Comparison of ENCODE assay signal across 8 cellular contexts in the genomic region with DNA sequence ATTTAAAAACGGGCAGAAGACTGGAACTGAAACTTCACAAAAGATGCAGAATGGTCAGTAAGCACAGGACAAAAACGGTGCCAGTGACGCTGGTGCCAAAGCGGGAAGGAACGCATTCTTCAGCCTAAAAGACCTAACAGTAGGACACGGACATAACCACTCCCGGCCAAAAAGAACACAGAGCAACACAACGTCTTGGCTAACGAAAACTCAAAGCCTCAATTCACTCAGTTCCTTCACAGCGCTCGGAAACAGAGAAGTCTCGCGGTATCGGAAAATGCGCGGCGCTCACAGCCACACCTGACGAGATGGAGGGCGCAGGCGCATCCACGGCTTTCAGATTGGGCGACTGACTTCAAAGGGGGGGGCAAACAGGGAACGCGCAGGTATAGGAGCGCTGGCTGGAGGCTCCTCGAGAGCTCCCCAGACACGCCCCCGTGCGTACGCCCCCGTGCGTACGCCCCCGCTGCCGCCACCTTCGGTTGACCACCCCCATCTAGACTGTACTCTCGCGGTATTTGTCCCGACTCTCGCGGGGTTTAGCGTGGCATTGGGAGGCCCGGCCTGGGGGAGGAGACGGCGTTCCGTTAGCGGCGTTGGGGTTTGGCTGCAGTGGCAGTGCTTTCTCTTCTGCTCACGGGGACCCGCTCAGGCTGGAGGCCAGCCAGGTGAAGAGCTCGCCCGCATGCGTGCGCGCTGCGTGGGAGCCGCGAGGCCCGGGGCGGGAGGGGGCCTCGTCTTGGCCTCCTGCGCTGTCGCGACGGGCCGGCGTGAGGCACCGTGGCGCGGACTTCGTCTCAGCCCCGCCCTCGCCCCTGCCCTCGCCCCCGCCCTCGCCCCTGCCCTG. TPM values are rescaled to one million over a fixed set of nuclear protein-coding genes. Genes with fewer than 3 reads are reported as not detected.
DNase-seq lines count a peak whose midpoint lies in the region; ATAC-seq and TF ChIP-seq lines count a peak whose summit lies in the region.

A gene (plus strand): TSS at position 576 of the 847 bp plus-strand sequence. CDS start 321 bp downstream, outside the sequence.

- H3K4me1 ChIP-seq in liver (ENCODE audit: control insufficient read depth in 4 of 4, insufficient read depth in 4 of 4, low read length in 3 of 4) = peaks cover 2 to 26% (median 18%) of the 10 kb centered on the region in 4 donors

- H3K4me1 Mint-ChIP-seq in activated CD4-positive, alpha-beta memory T cell treated with anti-CD3 and anti-CD28 coated beads for 36 hours (ENCODE audit: low read depth) = peaks cover 33% of the 10 kb centered on the region

- intact Hi-C loops in activated CD4-positive, alpha-beta memory T cell treated with anti-CD3 and anti-CD28 coated beads for 36 hours (cut with micrococcal nuclease) = loop anchor here (1.0 to 5.0 kb wide), 6 partner anchors 10 to 172 kb away; a partner anchor contains a TSS
- intact Hi-C loops in dorsolateral prefrontal cortex (cut with DNase I) = loop anchor here (2.0 to 5.0 kb wide), 3 partner anchors 52 to 148 kb away; a partner anchor contains a TSS

- peak within 1 kb of the TSS; percentile 98 for H3K27ac Mint-ChIP-seq in activated CD4-positive, alpha-beta memory T cell treated with anti-CD3 and anti-CD28 coated beads for 36 hours

- peak within 1 kb of the TSS; percentile 98 for H3K4me3 Mint-ChIP-seq in activated CD4-positive, alpha-beta memory T cell treated with anti-CD3 and anti-CD28 coated beads for 36 hours

- peak within 1 kb of the TSS; percentile 89 to 99 for H3K9ac ChIP-seq in liver (ENCODE audit: low read depth in 1 of 2, low read length in 2 of 2)

- no peaks in the 10 kb centered on the region for H3K27me3 Mint-ChIP-seq in activated CD4-positive, alpha-beta memory T cell treated with anti-CD3 and anti-CD28 coated beads for 36 hours

- H3K27me3 ChIP-seq in dorsolateral prefrontal cortex (no peaks in the 10 kb centered on the region), liver (ENCODE audit: control insufficient read depth in 4 of 4, insufficient read depth in 4 of 4, low read length in 3 of 4) (no peaks in the 10 kb centered on the region)

- H3K36me3 ChIP-seq in liver (ENCODE audit: control insufficient read depth in 4 of 4, insufficient read depth in 3 of 4, low read depth in 1 of 4, low read length in 3 of 4) = peaks cover 0 to 1% (median 0%) of the 10 kb centered on the region in 4 donors

- peak; percentile 78 for ATAC-seq in GM19438 (IDR thresholded peaks at IDR 0.05; ENCODE audit: low read depth, unreplicated experiment)
- ATAC-seq in HG03575 (IDR thresholded peaks at IDR 0.05; ENCODE audit: extremely low read depth, insufficient number of reproducible peaks, low FRiP score, unreplicated experiment) = peak; percentile 69

- no peaks in the 10 kb centered on the region for H3K9me3 ChIP-seq in liver (ENCODE audit: control insufficient read depth in 4 of 4, low read length in 3 of 4)

- no peak for TF ChIP-seq RAD21 in liver (IDR thresholded peaks at IDR 0.05)

- under 1% methylated on average over 76 of the region's 76 CpGs for WGBS in liver

- peaks cover 8% of the 10 kb centered on the region for H3K9me3 Mint-ChIP-seq in activated CD4-positive, alpha-beta memory T cell treated with anti-CD3 and anti-CD28 coated beads for 36 hours

- H3K36me3 Mint-ChIP-seq in activated CD4-positive, alpha-beta memory T cell treated with anti-CD3 and anti-CD28 coated beads for 36 hours = peaks cover 30% of the 10 kb centered on the region

- peak within 1 kb of the TSS; percentile 68 to 99 (median 96) for H3K27ac ChIP-seq in dorsolateral prefrontal cortex
- peak within 1 kb of the TSS; percentile 91 to 99 for H3K27ac ChIP-seq in liver (ENCODE audit: low read depth in 1 of 2, low read length in 2 of 2)

- peak within 1 kb of the TSS; percentile 67 to 97 (median 88) for H3K4me3 ChIP-seq in dorsolateral prefrontal cortex
- peak within 1 kb of the TSS; percentile 70 to 99 (median 97) for H3K4me3 ChIP-seq in liver (ENCODE audit: low read depth in 1 of 3, low read length in 3 of 3)

- peak; percentile 98 for DNase-seq in CD1c-positive myeloid dendritic cell (ENCODE audit: extremely low spot score)
- peak; percentile 97 for DNase-seq in NCI-H82 treated with DMSO at 0.1 percent for 48 hours (lab: John Stamatoyannopoulos, UW; ENCODE audit: unreplicated experiment)
- peak; percentile 99 for DNase-seq in activated CD4-positive, alpha-beta memory T cell treated with anti-CD3 and anti-CD28 coated beads for 36 hours
- peak; percentile 87 to 97 (median 94) for DNase-seq in dorsolateral prefrontal cortex
- DNase-seq in stimulated activated CD4-positive, alpha-beta T cell treated with anti-CD3 and anti-CD28 coated beads, Interleukin-4, amount 100 ng/mL, for 24 hours = peak; percentile 99

- CTCF ChIA-PET in activated CD4-positive, alpha-beta memory T cell treated with anti-CD3 and anti-CD28 coated beads for 36 hours (lab: Charles Lee) = interaction anchor here (0.8 to 3.8 kb wide), 6 partner anchors 10 to 54 kb away, joined by 3 to 38 read pairs (median 8); a partner anchor contains a TSS

- TF ChIP-seq CTCF in dorsolateral prefrontal cortex (IDR thresholded peaks at IDR 0.05 in 54 of 56, conservative IDR thresholded peaks at IDR 0.05 in 2 of 56; ENCODE audit: low read depth in 1 of 56, partially characterized antibody in 56 of 56) (peak in 44 of 56 donors; percentile 2 to 58 (median 35)), liver (IDR thresholded peaks at IDR 0.05; ENCODE audit: low read depth, low read length, missing input control) (no peak)

- POLR2A ChIA-PET in activated CD4-positive, alpha-beta memory T cell treated with anti-CD3 and anti-CD28 coated beads for 36 hours (lab: Charles Lee) = interaction anchor here (1.0 to 3.3 kb wide), 8 partner anchors 9 to 53 kb away, joined by 3 to 31 read pairs (median 8); a partner anchor contains a TSS

TF ChIP-seq in liver, 16 proteins besides CTCF, POLR2A, EP300 and RAD21 (continues in another document):
- TF ChIP-seq NR2F2 (IDR thresholded peaks at IDR 0.05) (no peak), FOXA1 (IDR thresholded peaks at IDR 0.05) (peak; percentile 27), YY1 (IDR thresholded peaks at IDR 0.05) (peak; percentile 86), JUND (IDR thresholded peaks at IDR 0.05) (no peak), HNF4G (IDR thresholded peaks at IDR 0.05) (no peak), FOXA2 (IDR thresholded peaks at IDR 0.05) (no peak), HNF4A (conservative IDR thresholded peaks at IDR 0.05) (peak; percentile 28 to 42), RXRA (IDR thresholded peaks at IDR 0.05) (peak; percentile 50 to 65), GABPA (IDR thresholded peaks at IDR 0.05 in 1 of 2, conservative IDR thresholded peaks at IDR 0.05 in 1 of 2) (peak in 1 of 2 donors; percentile 31)
- TF ChIP-seq, protein P1, sequence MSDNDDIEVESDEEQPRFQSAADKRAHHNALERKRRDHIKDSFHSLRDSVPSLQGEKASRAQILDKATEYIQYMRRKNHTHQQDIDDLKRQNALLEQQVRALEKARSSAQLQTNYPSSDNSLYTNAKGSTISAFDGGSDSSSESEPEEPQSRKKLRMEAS (IDR thresholded peaks at IDR 0.05) = peak; percentile 81
- TF ChIP-seq, protein P2, sequence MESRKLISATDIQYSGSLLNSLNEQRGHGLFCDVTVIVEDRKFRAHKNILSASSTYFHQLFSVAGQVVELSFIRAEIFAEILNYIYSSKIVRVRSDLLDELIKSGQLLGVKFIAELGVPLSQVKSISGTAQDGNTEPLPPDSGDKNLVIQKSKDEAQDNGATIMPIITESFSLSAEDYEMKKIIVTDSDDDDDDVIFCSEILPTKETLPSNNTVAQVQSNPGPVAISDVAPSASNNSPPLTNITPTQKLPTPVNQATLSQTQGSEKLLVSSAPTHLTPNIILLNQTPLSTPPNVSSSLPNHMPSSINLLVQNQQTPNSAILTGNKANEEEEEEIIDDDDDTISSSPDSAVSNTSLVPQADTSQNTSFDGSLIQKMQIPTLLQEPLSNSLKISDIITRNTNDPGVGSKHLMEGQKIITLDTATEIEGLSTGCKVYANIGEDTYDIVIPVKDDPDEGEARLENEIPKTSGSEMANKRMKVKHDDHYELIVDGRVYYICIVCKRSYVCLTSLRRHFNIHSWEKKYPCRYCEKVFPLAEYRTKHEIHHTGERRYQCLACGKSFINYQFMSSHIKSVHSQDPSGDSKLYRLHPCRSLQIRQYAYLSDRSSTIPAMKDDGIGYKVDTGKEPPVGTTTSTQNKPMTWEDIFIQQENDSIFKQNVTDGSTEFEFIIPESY (IDR thresholded peaks at IDR 0.05) = peak; percentile 99
- TF ChIP-seq, protein P3, sequence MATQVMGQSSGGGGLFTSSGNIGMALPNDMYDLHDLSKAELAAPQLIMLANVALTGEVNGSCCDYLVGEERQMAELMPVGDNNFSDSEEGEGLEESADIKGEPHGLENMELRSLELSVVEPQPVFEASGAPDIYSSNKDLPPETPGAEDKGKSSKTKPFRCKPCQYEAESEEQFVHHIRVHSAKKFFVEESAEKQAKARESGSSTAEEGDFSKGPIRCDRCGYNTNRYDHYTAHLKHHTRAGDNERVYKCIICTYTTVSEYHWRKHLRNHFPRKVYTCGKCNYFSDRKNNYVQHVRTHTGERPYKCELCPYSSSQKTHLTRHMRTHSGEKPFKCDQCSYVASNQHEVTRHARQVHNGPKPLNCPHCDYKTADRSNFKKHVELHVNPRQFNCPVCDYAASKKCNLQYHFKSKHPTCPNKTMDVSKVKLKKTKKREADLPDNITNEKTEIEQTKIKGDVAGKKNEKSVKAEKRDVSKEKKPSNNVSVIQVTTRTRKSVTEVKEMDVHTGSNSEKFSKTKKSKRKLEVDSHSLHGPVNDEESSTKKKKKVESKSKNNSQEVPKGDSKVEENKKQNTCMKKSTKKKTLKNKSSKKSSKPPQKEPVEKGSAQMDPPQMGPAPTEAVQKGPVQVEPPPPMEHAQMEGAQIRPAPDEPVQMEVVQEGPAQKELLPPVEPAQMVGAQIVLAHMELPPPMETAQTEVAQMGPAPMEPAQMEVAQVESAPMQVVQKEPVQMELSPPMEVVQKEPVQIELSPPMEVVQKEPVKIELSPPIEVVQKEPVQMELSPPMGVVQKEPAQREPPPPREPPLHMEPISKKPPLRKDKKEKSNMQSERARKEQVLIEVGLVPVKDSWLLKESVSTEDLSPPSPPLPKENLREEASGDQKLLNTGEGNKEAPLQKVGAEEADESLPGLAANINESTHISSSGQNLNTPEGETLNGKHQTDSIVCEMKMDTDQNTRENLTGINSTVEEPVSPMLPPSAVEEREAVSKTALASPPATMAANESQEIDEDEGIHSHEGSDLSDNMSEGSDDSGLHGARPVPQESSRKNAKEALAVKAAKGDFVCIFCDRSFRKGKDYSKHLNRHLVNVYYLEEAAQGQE (IDR thresholded peaks at IDR 0.05) = peak; percentile 45
- TF ChIP-seq, protein P4, sequence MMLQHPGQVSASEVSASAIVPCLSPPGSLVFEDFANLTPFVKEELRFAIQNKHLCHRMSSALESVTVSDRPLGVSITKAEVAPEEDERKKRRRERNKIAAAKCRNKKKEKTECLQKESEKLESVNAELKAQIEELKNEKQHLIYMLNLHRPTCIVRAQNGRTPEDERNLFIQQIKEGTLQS (IDR thresholded peaks at IDR 0.05) = no peak

RNA-seq across cellular contexts. Expression of the gene that starts here (rescaled TPM):
- 10 to 100 TPM; 65.9 to 73.9 TPM for total RNA-seq in activated CD4-positive, alpha-beta memory T cell treated with anti-CD3 and anti-CD28 coated beads for 36 hours
- total RNA-seq in dorsolateral prefrontal cortex (100 to 1,000 TPM in 79 of 120 experiments, 10 to 100 TPM in 41; 64.0 to 154 (median 107) TPM), liver (10 to 100 TPM; 28.5 to 75.5 TPM)
- 10 to 100 TPM in 1 of 2 donors, 1 to 10 TPM in 1; 5.8 to 27.7 TPM for polyA plus RNA-seq in liver

Comparison
In these comparisons a context has a peak if more than half of its experiments do, and no peak if none do; other contexts are left out.
1. Peak in every context shown above with its lines: DNase-seq, ATAC-seq, H3K4me3 ChIP-seq and H3K27ac ChIP-seq.